ENCODE assay signal across 27 cellular contexts in genomic region chr2:133253793-133254192, GRCh38.
"Had no signal": no experiment of that assay in that cellular context is flagged by ENCODE, and none has a peak within 500 bp of the region (broad histone marks: within the 10 kb centered on the region; RNA-seq: fewer than 3 reads in every experiment).

No MANE protein-coding gene starts in this region.

- H3K27me3 ChIP-seq: hepatocyte, left lung, pancreas, stomach, testis, thyroid gland, transverse colon, upper lobe of right lung had no signal

- H3K27ac ChIP-seq: hepatocyte, left lung, lower lobe of right lung, pancreas, prostate gland, skin epidermis, stomach, testis, thyroid gland, transverse colon, upper lobe of right lung had no signal

- H3K4me3 ChIP-seq: hepatocyte, left lung, lower lobe of right lung, pancreas, prostate gland, skin epidermis, stomach, testis, thyroid gland, transverse colon, upper lobe of right lung had no signal

- DNase-seq: kidney glomerular epithelial cell; left colon; left lung; lower lobe of right lung; mammary epithelial cell; mesenchymal stem cell; naive thymus-derived CD8-positive, alpha-beta T cell; nucleus accumbens; pancreas; posterior cingulate gyrus; retina; right cardiac atrium; stimulated activated CD4-positive, alpha-beta T cell treated with anti-CD3 and anti-CD28 coated beads, Interleukin-12 subunit alpha, Interleukin-12 subunit beta, amount 100 ng/mL, for 4 hours; stimulated activated CD4-positive, alpha-beta T cell treated with anti-CD3 and anti-CD28 coated beads, Interleukin-15, amount 100 ng/mL, for 24 hours; stimulated activated CD4-positive, alpha-beta T cell treated with anti-CD3 and anti-CD28 coated beads, Interleukin-2, amount 100 ng/mL, for 24 hours; stimulated activated CD4-positive, alpha-beta T cell treated with anti-CD3 and anti-CD28 coated beads, Interleukin-4, amount 100 ng/mL, for 1 hour; stimulated activated naive B cell treated with anti-CD40 and anti-IgM and Interleukin-4, amounts not matched to agents 10 μg/mL and 1 μg/mL and 100 μg/mL, for 72 hours; stimulated activated naive CD8-positive, alpha-beta T cell treated with anti-CD3 and anti-CD28 coated beads, Interleukin-15, Interleukin-2, amounts not matched to agents 100 U/mL and 50 U/mL, for 24 hours; stomach; testis; thyroid gland; transverse colon; upper lobe of right lung had no signal

- H3K9me3 ChIP-seq: left lung, lower lobe of right lung, pancreas, prostate gland, stomach, testis, thyroid gland, transverse colon, upper lobe of right lung had no signal

- H3K4me1 ChIP-seq: left lung, pancreas, prostate gland, stomach, testis, transverse colon, upper lobe of right lung had no signal

- H3K36me3 ChIP-seq: left lung, lower lobe of right lung, pancreas, prostate gland, stomach, thyroid gland, transverse colon, upper lobe of right lung had no signal

- ATAC-seq: left colon; left lung; lower lobe of right lung; naive thymus-derived CD8-positive, alpha-beta T cell; pancreas; right cardiac atrium; sciatic nerve; stimulated activated naive B cell treated with anti-CD40 and anti-IgM and Interleukin-4, amounts not matched to agents 10 μg/mL and 1 μg/mL and 100 μg/mL, for 72 hours; stimulated activated naive CD8-positive, alpha-beta T cell treated with anti-CD3 and anti-CD28 coated beads, Interleukin-15, Interleukin-2, amounts not matched to agents 100 U/mL and 50 U/mL, for 24 hours; upper lobe of right lung had no signal
